Comparison of ENCODE assay signal across 16 cellular contexts in genomic region chr13:63541336-63541735, GRCh38.
DNase-seq lines count a peak whose midpoint lies in the region; ATAC-seq, FAIRE-seq and TF ChIP-seq lines count a peak whose summit lies in the region.
"Had no signal": no experiment of that assay in that cellular context is flagged by ENCODE, and none has a peak within 500 bp of the region (broad histone marks: within the 10 kb centered on the region; RNA-seq: fewer than 3 reads in every experiment).

No MANE protein-coding gene starts in this region.

- H3K18ac ChIP-seq in H1 (ENCODE audit: extremely low read depth, low read length) = no peak overlapping the region
- no peak overlapping the region for H3K18ac ChIP-seq in neuronal stem cell (ENCODE audit: low read length)

- no peak overlapping the region for H4K5ac ChIP-seq in H1 (ENCODE audit: insufficient read length, low read depth, low read length)

- 24% methylated on average over 6 of the region's 6 CpGs; no CpG with 5 or more reads in 1 of the 2 experiments for WGBS in H1 (ENCODE audit: extremely low coverage in 1 of 2, insufficient coverage in 1 of 2, insufficient read length in 1 of 2, insufficient replicate concordance in 2 of 2, low coverage in 1 of 2, low lambda C conversion rate in 2 of 2, missing lambda C conversion rate in 1 of 2), 2 experiments
- WGBS in neuronal stem cell (ENCODE audit: extremely low coverage in 2 of 2, insufficient read length in 2 of 2, insufficient replicate concordance in 1 of 2), 2 donors = no CpG with 5 or more reads among the region's 6 CpGs

- intact Hi-C loops in left colon (cut with DNase I, micrococcal nuclease) = no loop called here

- no peaks in the 10 kb centered on the region; the same call in 2 of the 3 replicates for H3K9me3 Mint-ChIP-seq in GM23338

- H3K9me3 ChIP-seq in H1 (ENCODE audit: insufficient read depth in 2 of 2, low read depth in 1 of 2, low read length in 1 of 2) (no peaks in the 10 kb centered on the region), neuronal stem cell (replicated peaks in 1 of 2; ENCODE audit: control insufficient read depth in 2 of 2, insufficient read depth in 1 of 2, low read depth in 1 of 2, low read length in 2 of 2) (no peaks in the 10 kb centered on the region)
- H3K9me3 ChIP-seq: BLaER1 treated with 17β-estradiol and CSF1 and Interleukin-3, amounts not matched to agents 10 nM and 100 nM had no signal

- H3K23ac ChIP-seq in H1 (ENCODE audit: insufficient read length) (no peak overlapping the region), neuronal stem cell (ENCODE audit: low read depth, low read length, poor library complexity) (no peak overlapping the region)

- H2BK12ac ChIP-seq in H1 (ENCODE audit: low read depth, low read length) (no peak overlapping the region), neuronal stem cell (ENCODE audit: low read length) (no peak overlapping the region)

- peak; percentile 36; the same call in 1 of the 3 replicates for ATAC-seq in GM23338
- no peak for ATAC-seq in left colon
- ATAC-seq in HG03039 (IDR thresholded peaks at IDR 0.05; ENCODE audit: unreplicated experiment) = no peak

- CTCF ChIA-PET in H1 (lab: Charles Lee; ENCODE audit: partially characterized antibody) = interaction anchor here (0.7 kb wide), 1 partner anchor 16 kb away, joined by 3 read pairs; no protein-coding TSS in a partner anchor

- H2AFZ ChIP-seq in GM23338 (no peak overlapping the region), H1 (ENCODE audit: low read length) (no peak overlapping the region), neuronal stem cell (ENCODE audit: low read length) (peak overlapping the region; percentile 76)

- H3F3A ChIP-seq in GM23338 (replicated peaks; ENCODE audit: low read depth) = no peaks in the 10 kb centered on the region

- H3K36me3 ChIP-seq in GM23338 (ENCODE audit: insufficient read depth) (no peaks in the 10 kb centered on the region), H1 (ENCODE audit: control insufficient read depth in 2 of 4, insufficient read depth in 4 of 4, low read length in 3 of 4) (no peaks in the 10 kb centered on the region), neuronal stem cell (replicated peaks in 1 of 2; ENCODE audit: control insufficient read depth in 2 of 2, insufficient read depth in 2 of 2, low read length in 2 of 2) (no peaks in the 10 kb centered on the region)
- H3K36me3 ChIP-seq: BLaER1 treated with 17β-estradiol and CSF1 and Interleukin-3, amounts not matched to agents 10 nM and 100 nM had no signal

- H3K14ac ChIP-seq in H1 (ENCODE audit: insufficient read length) (no peak overlapping the region), neuronal stem cell (ENCODE audit: low read length) (no peak overlapping the region)

- TF ChIP-seq POLR2A in H1 (IDR thresholded peaks at IDR 0.05; ENCODE audit: control extremely low read depth in 1 of 2, low read depth in 2 of 2, low read length in 2 of 2) = no peak

- H2BK15ac ChIP-seq in H1 (ENCODE audit: low read length) (no peak overlapping the region), neuronal stem cell (ENCODE audit: low read length) (no peak overlapping the region)

- no peak for TF ChIP-seq EP300 in H1 (IDR thresholded peaks at IDR 0.05; ENCODE audit: borderline replicate concordance in 1 of 2, low read depth in 2 of 2, low read length in 2 of 2)

- no peak for FAIRE-seq in H1 (lab: Jason Lieb, UNC)

- no peak overlapping the region for H3K27ac ChIP-seq in GM23338 (ENCODE audit: low read depth)
- H3K27ac ChIP-seq in H1 (ENCODE audit: low read depth, low read length) = no peak overlapping the region
- no peak overlapping the region for H3K27ac ChIP-seq in neuronal stem cell (replicated peaks; ENCODE audit: low read length)
- H3K27ac ChIP-seq: BLaER1 treated with 17β-estradiol and CSF1 and Interleukin-3, amounts not matched to agents 10 nM and 100 nM had no signal

- H3K4ac ChIP-seq in H1 (replicated peaks; ENCODE audit: insufficient read length, low read depth, low read length) = no peak overlapping the region
- H3K4ac ChIP-seq in neuronal stem cell (ENCODE audit: low read length) = no peak overlapping the region

- H2AK5ac ChIP-seq in H1 (ENCODE audit: low read depth, low read length) (no peak overlapping the region), neuronal stem cell (ENCODE audit: low read depth, low read length) (no peak overlapping the region)

- H3K9ac ChIP-seq in H1 (replicated peaks in 1 of 4; ENCODE audit: extremely low read depth in 1 of 4, low read depth in 3 of 4, low read length in 3 of 4) (no peak overlapping the region), neuronal stem cell (ENCODE audit: low read depth, low read length, poor library complexity) (no peak overlapping the region)
- H3K9ac ChIP-seq: BLaER1 treated with 17β-estradiol and CSF1 and Interleukin-3, amounts not matched to agents 10 nM and 100 nM had no signal

- no peaks in the 10 kb centered on the region for H3K9me2 ChIP-seq in GM23338 (ENCODE audit: insufficient read depth)

- no peak overlapping the region for H3K56ac ChIP-seq in H1 (replicated peaks; ENCODE audit: insufficient read length, low read depth, low read length)

- no peak overlapping the region for H3K4me3 Mint-ChIP-seq in GM23338
- H3K4me3 Mint-ChIP-seq: CD4-positive, alpha-beta T cell; HFFc6 had no signal

- H2BK120ac ChIP-seq in H1 (replicated peaks; ENCODE audit: low read depth, low read length) (no peak overlapping the region), neuronal stem cell (ENCODE audit: low read depth, low read length) (no peak overlapping the region)

- no peak overlapping the region for H2BK5ac ChIP-seq in H1 (ENCODE audit: low read depth, low read length)
- H2BK5ac ChIP-seq in neuronal stem cell (ENCODE audit: low read length) = no peak overlapping the region

- no peak overlapping the region for H3K27ac Mint-ChIP-seq in GM23338
- H3K27ac Mint-ChIP-seq: CD4-positive, alpha-beta T cell; HFFc6 had no signal

- H3K23me2 ChIP-seq in H1 (ENCODE audit: low read depth, low read length) = no peaks in the 10 kb centered on the region

- H3K36me3 Mint-ChIP-seq in GM23338 (ENCODE audit: low read depth) = no peaks in the 10 kb centered on the region

- POLR2A ChIA-PET in H1 (lab: Charles Lee; ENCODE audit: partially characterized antibody) = no interaction called here

- peak; percentile 52 for DNase-seq in GM23338 (ENCODE audit: low spot score)
- no peak for DNase-seq in H1 (ENCODE audit: low read depth in 1 of 2, low spot score in 2 of 2)
- peak; percentile 9 for DNase-seq in iPS-NIHi11 (ENCODE audit: low spot score)
- no peak for DNase-seq in neuronal stem cell (ENCODE audit: low spot score)
- no peak for DNase-seq in stimulated activated CD4-positive, alpha-beta T cell treated with anti-CD3 and anti-CD28 coated beads, Interleukin-12 subunit alpha, Interleukin-12 subunit beta, amount 100 ng/mL, for 4 hours
- DNase-seq in left colon = no peak
- DNase-seq: 8988T; ACHN; Calu3; CD4-positive, alpha-beta T cell; DMS 273 treated with DMSO at 0.1 percent for 48 hours; GOT3; HCEC 1CT; HFFc6 had no signal

- no peak overlapping the region for H4K8ac ChIP-seq in H1 (ENCODE audit: extremely low read depth, insufficient read depth, low read length)
- H4K8ac ChIP-seq in neuronal stem cell (ENCODE audit: low read depth, low read length) = no peak overlapping the region

- no peak overlapping the region for H3K4me2 ChIP-seq in GM23338
- no peak overlapping the region; a peak in 1 of 4 replicates for H3K4me2 ChIP-seq in H1 (ENCODE audit: insufficient read depth in 1 of 2, low read depth in 2 of 2, low read length in 2 of 2)
- no peak overlapping the region for H3K4me2 ChIP-seq in neuronal stem cell (ENCODE audit: insufficient read depth, low read length, poor library complexity, severe bottlenecking)
- H3K4me2 ChIP-seq: BLaER1 treated with 17β-estradiol and CSF1 and Interleukin-3, amounts not matched to agents 10 nM and 100 nM had no signal

- H3K79me2 ChIP-seq in GM23338 (replicated peaks; ENCODE audit: insufficient read depth) (no peaks in the 10 kb centered on the region), H1 (ENCODE audit: control insufficient read depth in 1 of 2, insufficient read depth in 2 of 2, low read length in 2 of 2) (no peaks in the 10 kb centered on the region)

- H4K91ac ChIP-seq in H1 (replicated peaks; ENCODE audit: insufficient read length, low read length) (no peak overlapping the region), neuronal stem cell (ENCODE audit: low read depth, low read length, poor library complexity) (no peak overlapping the region)

- H3K4me1 Mint-ChIP-seq in GM23338 = peaks cover 8% of the 10 kb centered on the region

- H3K4me1 ChIP-seq in GM23338 (ENCODE audit: insufficient read depth) (no peaks in the 10 kb centered on the region; the same call in 1 of the 2 replicates), H1 (replicated peaks in 1 of 4; ENCODE audit: control insufficient read depth in 3 of 4, insufficient read depth in 4 of 4, low read length in 3 of 4) (0 out of 7 replicates have a peak, but pooled peaks cover 0 to 3% (median 0%) of the 10 kb centered on the region in 4 experiments), neuronal stem cell (ENCODE audit: control insufficient read depth in 2 of 2, insufficient read depth in 1 of 2, low read depth in 1 of 2, low read length in 2 of 2) (peaks cover 0 to 2% of the 10 kb centered on the region in 2 donors)
- H3K4me1 ChIP-seq: BLaER1 treated with 17β-estradiol and CSF1 and Interleukin-3, amounts not matched to agents 10 nM and 100 nM had no signal

- peaks cover 30% of the 10 kb centered on the region for H3K27me3 Mint-ChIP-seq in GM23338 (ENCODE audit: insufficient read depth, low read depth, poor library complexity)
- H3K27me3 Mint-ChIP-seq: CD4-positive, alpha-beta T cell had no signal

- TF ChIP-seq RAD21 in H1 (IDR thresholded peaks at IDR 0.05 in 1 of 2, conservative IDR thresholded peaks at IDR 0.05 in 1 of 2; ENCODE audit: low read depth in 2 of 2, low read length in 2 of 2) = no peak

- H3K79me1 ChIP-seq in H1 (ENCODE audit: low read depth, low read length) (no peaks in the 10 kb centered on the region), neuronal stem cell (ENCODE audit: low read depth, low read length) (no peaks in the 10 kb centered on the region)

- H3K27me3 ChIP-seq in GM23338 (ENCODE audit: insufficient read depth) = peaks cover 55% of the 10 kb centered on the region
- peaks cover 9 to 16% (median 13%) of the 10 kb centered on the region in 4 experiments; a peak in 5 of 7 replicates for H3K27me3 ChIP-seq in H1 (replicated peaks in 1 of 4; ENCODE audit: control insufficient read depth in 3 of 4, extremely low read depth in 1 of 4, insufficient read depth in 3 of 4, low read length in 3 of 4)
- no peaks in the 10 kb centered on the region for H3K27me3 ChIP-seq in neuronal stem cell (ENCODE audit: control insufficient read depth in 3 of 3, insufficient read depth in 3 of 3, low read depth in 1 of 3, low read length in 3 of 3)
- H3K27me3 ChIP-seq: BLaER1 treated with 17β-estradiol and CSF1 and Interleukin-3, amounts not matched to agents 10 nM and 100 nM had no signal

- no peaks in the 10 kb centered on the region; the same call in 1 of the 2 replicates for H4K20me1 ChIP-seq in GM23338 (replicated peaks; ENCODE audit: insufficient read depth)
- no peaks in the 10 kb centered on the region for H4K20me1 ChIP-seq in H1 (replicated peaks in 1 of 2; ENCODE audit: control insufficient read depth in 1 of 2, insufficient read depth in 2 of 2, low read length in 2 of 2)
- H4K20me1 ChIP-seq: BLaER1 treated with 17β-estradiol and CSF1 and Interleukin-3, amounts not matched to agents 10 nM and 100 nM had no signal

- no peak overlapping the region for H3K4me3 ChIP-seq in GM23338
- no peak overlapping the region for H3K4me3 ChIP-seq in H1 (ENCODE audit: extremely low read depth in 1 of 4, insufficient read depth in 2 of 4, low read depth in 3 of 4, low read length in 4 of 4)
- no peak overlapping the region for H3K4me3 ChIP-seq in neuronal stem cell (ENCODE audit: low read length in 2 of 2)
- H3K4me3 ChIP-seq: BLaER1 treated with 17β-estradiol and CSF1 and Interleukin-3, amounts not matched to agents 10 nM and 100 nM had no signal

- no peak overlapping the region for H2BK20ac ChIP-seq in H1 (ENCODE audit: low read length)

- TF ChIP-seq CTCF in GM23338 (conservative IDR thresholded peaks at IDR 0.05; ENCODE audit: low read depth in 2 of 2) (no peak), H1 (IDR thresholded peaks at IDR 0.05; ENCODE audit: control extremely low read depth in 1 of 3, insufficient read depth in 1 of 3, low read depth in 1 of 3, low read length in 3 of 3) (no peak)

Comparison
In these comparisons a context has a peak if more than half of its experiments do, and no peak if none do; other contexts are left out.
1. DNase-seq: peak in GM23338 (single experiment) and iPS-NIHi11 (single experiment); none in H1 (0 of 2), neuronal stem cell (single experiment), stimulated activated CD4-positive, alpha-beta T cell treated with anti-CD3 and anti-CD28 coated beads, Interleukin-12 subunit alpha, Interleukin-12 subunit beta, amount 100 ng/mL, for 4 hours (single experiment) and left colon (0 of 2).